Comparison of ENCODE assay signal across 8 cellular contexts in the genomic region with DNA sequence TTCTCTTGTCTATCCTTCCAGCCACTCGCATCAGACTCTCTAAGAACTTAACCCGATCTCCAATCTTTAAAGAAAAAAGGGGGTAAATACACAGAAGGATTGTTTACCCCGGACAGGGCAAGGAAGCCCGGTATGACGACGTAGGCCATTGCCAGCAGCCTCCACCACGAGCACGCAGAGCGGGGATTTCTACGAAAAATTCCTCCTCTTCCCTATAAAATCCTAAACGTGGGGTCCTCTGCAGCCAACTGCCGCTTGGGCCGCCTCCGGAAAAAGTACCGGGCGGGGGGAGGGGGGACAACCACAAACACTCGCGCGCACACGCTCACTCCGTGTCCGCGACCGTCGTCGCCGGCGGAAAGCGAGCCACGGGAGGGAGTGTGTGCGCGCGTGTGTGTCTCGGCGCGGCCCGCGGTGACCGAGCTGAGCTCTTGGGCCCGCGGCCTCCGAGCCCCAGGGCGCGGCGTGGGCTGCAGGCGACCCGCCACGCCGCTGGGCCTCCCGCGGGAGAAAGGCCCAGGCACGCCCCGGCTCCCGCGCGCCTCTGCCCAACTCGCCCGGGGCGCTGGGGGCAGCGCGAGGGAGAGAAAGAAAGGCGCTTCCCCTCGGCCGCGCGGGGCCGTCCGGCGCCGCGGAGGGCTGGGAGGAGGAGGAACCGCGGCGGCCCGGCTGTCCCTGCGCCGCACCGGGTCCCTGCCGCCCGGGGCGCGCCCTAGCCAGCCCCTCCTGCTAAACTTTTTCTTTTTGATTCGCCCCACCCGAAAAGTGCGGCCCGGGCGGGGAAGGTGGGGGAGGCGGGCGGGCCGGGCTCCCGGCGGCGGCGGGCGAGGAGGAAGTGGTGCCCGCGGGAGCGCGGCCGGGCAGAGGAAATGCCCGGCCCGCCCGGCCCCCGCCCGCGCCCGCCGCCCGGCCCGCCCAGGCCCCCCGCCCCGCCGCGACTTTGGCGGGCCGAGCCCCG. TPM values are rescaled to one million over a fixed set of nuclear protein-coding genes. Genes with fewer than 3 reads are reported as not detected.
DNase-seq lines count a peak whose midpoint lies in the region; ATAC-seq and TF ChIP-seq lines count a peak whose summit lies in the region.

No MANE protein-coding gene starts in this region.

- DNase-seq in NCI-H146 (lab: John Stamatoyannopoulos, UW) (peak; percentile 56), NCI-H146 treated with DMSO at 0.1 percent for 48 hours (lab: John Stamatoyannopoulos, UW; ENCODE audit: unreplicated experiment) (no peak), Kasumi-1 (lab: John Stamatoyannopoulos, UW) (peak; percentile 70 to 76), right atrium auricular region (ENCODE audit: low spot score) (peak; percentile 59), posterior cingulate gyrus (peak in 6 of 10 donors; percentile 48 to 93 (median 62)), LoVo (ENCODE audit: low spot score) (no peak)

- ATAC-seq in HG03039 (IDR thresholded peaks at IDR 0.05; ENCODE audit: unreplicated experiment) = no peak

- intact Hi-C loops in posterior cingulate gyrus (cut with DNase I) = loop anchor here (5.0 kb wide), 2 partner anchors 167 to 242 kb away; no protein-coding TSS in a partner anchor

- H3K4me3 ChIP-seq in right atrium auricular region = peak overlapping the region; percentile 87 to 93

- no peak for TF ChIP-seq CTCF in right atrium auricular region (IDR thresholded peaks at IDR 0.05)

- no peaks in the 10 kb centered on the region for H3K36me3 ChIP-seq in right atrium auricular region

- H3K9me3 ChIP-seq in right atrium auricular region = no peaks in the 10 kb centered on the region

- peaks cover 0 to 53% of the 10 kb centered on the region in 2 donors for H3K4me1 ChIP-seq in right atrium auricular region

- H3K27ac ChIP-seq in angular gyrus (ENCODE audit: low read depth, low read length) = peak overlapping the region; percentile 50
- H3K27ac ChIP-seq in right atrium auricular region = peak overlapping the region; percentile 97 to 98

- no peaks in the 10 kb centered on the region for H3K27me3 ChIP-seq in right atrium auricular region

RNA-seq across cellular contexts. Expression of gene CTBP2, which starts 1.6 kb away (rescaled TPM):
- total RNA-seq in right atrium auricular region = 10 to 100 TPM; 26.0 to 36.0 TPM

Comparison
In these comparisons a context has a peak if more than half of its experiments do, and no peak if none do; other contexts are left out.
1. DNase-seq: peak in NCI-H146 (single experiment), Kasumi-1 (2 of 2), right atrium auricular region (single experiment) and posterior cingulate gyrus (6 of 10); none in NCI-H146 treated with DMSO at 0.1 percent for 48 hours (single experiment) and LoVo (single experiment).